2 cellular contexts compared by ENCODE assay signal in the genomic region with DNA sequence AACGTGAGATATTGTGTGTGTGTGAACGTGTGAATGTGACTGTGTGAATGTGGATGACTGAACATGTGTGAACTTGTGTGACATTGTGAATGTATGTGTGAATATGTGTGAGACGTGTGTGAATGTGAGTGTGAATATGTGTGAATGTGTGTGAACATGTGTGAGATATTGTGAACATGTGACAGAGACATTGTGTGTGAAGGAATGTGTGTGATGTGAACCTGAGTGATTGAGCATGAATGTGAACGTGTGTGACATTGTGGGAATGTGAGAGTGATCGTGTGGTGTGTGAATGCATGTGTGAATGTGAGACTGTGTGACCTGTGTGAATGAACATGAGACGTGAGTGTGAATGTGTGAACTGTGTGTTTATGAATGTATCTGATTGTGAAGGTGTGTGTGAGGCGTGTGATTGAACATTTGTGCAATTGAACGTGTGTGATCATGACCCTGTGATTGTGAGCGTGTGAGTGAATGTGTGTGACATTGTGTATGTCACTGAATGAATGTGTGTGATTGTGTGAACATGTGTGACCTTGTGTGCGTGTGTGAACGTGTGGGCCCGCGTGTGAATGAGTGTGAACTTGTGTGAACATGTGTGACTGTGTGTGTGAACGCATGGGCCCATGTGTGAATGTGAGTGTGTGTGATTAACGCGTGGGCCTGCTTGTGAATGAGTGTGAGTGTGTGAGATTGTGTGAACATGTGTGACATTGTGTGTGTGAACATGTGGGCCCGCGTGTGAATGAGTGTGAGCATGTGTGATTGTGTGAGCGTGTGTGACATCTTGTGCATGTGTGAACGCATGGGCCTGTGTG.
TF ChIP-seq lines count a peak whose summit lies in the region.

No MANE protein-coding gene starts in this region.

TF ChIP-seq in IMR-90, 13 proteins besides CTCF, POLR2A, EP300 and RAD21:
- TF ChIP-seq CHD1 (IDR thresholded peaks at IDR 0.05; ENCODE audit: low read depth, low read length), result no peak
- no peak for TF ChIP-seq NFE2L2 (IDR thresholded peaks at IDR 0.05; ENCODE audit: low read depth, low read length)
- no peak for TF ChIP-seq SMC3 (IDR thresholded peaks at IDR 0.05; ENCODE audit: low read depth, low read length)
- no peak for TF ChIP-seq MAZ (IDR thresholded peaks at IDR 0.05; ENCODE audit: borderline replicate concordance, low read depth, low read length)
- TF ChIP-seq BHLHE40 (IDR thresholded peaks at IDR 0.05; ENCODE audit: low read depth, low read length), result no peak
- TF ChIP-seq, protein P1, sequence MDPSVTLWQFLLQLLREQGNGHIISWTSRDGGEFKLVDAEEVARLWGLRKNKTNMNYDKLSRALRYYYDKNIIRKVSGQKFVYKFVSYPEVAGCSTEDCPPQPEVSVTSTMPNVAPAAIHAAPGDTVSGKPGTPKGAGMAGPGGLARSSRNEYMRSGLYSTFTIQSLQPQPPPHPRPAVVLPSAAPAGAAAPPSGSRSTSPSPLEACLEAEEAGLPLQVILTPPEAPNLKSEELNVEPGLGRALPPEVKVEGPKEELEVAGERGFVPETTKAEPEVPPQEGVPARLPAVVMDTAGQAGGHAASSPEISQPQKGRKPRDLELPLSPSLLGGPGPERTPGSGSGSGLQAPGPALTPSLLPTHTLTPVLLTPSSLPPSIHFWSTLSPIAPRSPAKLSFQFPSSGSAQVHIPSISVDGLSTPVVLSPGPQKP (IDR thresholded peaks at IDR 0.05; ENCODE audit: borderline replicate concordance, low read depth, low read length), result no peak
- TF ChIP-seq, protein P2, sequence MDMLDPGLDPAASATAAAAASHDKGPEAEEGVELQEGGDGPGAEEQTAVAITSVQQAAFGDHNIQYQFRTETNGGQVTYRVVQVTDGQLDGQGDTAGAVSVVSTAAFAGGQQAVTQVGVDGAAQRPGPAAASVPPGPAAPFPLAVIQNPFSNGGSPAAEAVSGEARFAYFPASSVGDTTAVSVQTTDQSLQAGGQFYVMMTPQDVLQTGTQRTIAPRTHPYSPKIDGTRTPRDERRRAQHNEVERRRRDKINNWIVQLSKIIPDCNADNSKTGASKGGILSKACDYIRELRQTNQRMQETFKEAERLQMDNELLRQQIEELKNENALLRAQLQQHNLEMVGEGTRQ (IDR thresholded peaks at IDR 0.05; ENCODE audit: low read depth, low read length), result no peak
- no peak for TF ChIP-seq CEBPB (IDR thresholded peaks at IDR 0.05; ENCODE audit: low read depth, low read length)
- no peak for TF ChIP-seq MAFK (IDR thresholded peaks at IDR 0.05; ENCODE audit: low read depth, low read length)
- no peak for TF ChIP-seq RFX5 (IDR thresholded peaks at IDR 0.05; ENCODE audit: low read depth, low read length)
- TF ChIP-seq RCOR1 (IDR thresholded peaks at IDR 0.05; ENCODE audit: insufficient replicate concordance, low read length), result no peak

TF ChIP-seq in H1, 55 proteins besides CTCF, POLR2A, EP300 and RAD21:
- TF ChIP-seq BACH1 (IDR thresholded peaks at IDR 0.05; ENCODE audit: low read length), result peak; percentile 52; the same call in 1 of the 2 replicates
- TF ChIP-seq SAP30 (IDR thresholded peaks at IDR 0.05; ENCODE audit: insufficient read depth, insufficient replicate concordance, low read length), result no peak
TF ChIP-seq in H1: peak in this region for 1.
